1 cellular context compared by ENCODE assay signal in genomic region chr17:48624544-48625501, GRCh38.
TF ChIP-seq lines count a peak whose summit lies in the region.

No MANE protein-coding gene starts in this region.

TF ChIP-seq in HEK293, 187 proteins besides CTCF, POLR2A, EP300 and RAD21 (continued from another document):
- TF ChIP-seq PRDM10 (tag by site-specific recombination; IDR thresholded peaks at IDR 0.05) (peak; percentile 18; the same call in 1 of the 2 replicates), ZBTB26 (tag by site-specific recombination; optimal IDR thresholded peaks at IDR 0.05) (peak; percentile 29), BCL11B (tag by site-specific recombination; IDR thresholded peaks at IDR 0.05; ENCODE audit: low read depth) (peak; percentile 28; the same call in 1 of the 2 replicates), SCRT2 (tag by site-specific recombination; IDR thresholded peaks at IDR 0.05) (peak; percentile 96), YY1 (tag by site-specific recombination; IDR thresholded peaks at IDR 0.05) (peak; percentile 19; the same call in 1 of the 2 replicates), ZNF449 (tag by site-specific recombination; IDR thresholded peaks at IDR 0.05) (no peak), SP3 (tag by site-specific recombination; IDR thresholded peaks at IDR 0.05) (peak; percentile 70), ZNF16 (tag by site-specific recombination; IDR thresholded peaks at IDR 0.05; ENCODE audit: low read depth) (no peak), ZNF626 (tag by site-specific recombination; IDR thresholded peaks at IDR 0.05) (no peak), ZNF2 (tag by site-specific recombination; IDR thresholded peaks at IDR 0.05) (0 out of 2 replicates have a peak, but pooled peaks have one; percentile 21), SALL2 (tag by site-specific recombination; IDR thresholded peaks at IDR 0.05; ENCODE audit: borderline replicate concordance) (no peak), ZNF341 (tag by site-specific recombination; IDR thresholded peaks at IDR 0.05; ENCODE audit: low read depth) (peak; percentile 76), GLIS2 (tag by site-specific recombination; IDR thresholded peaks at IDR 0.05) (peak; percentile 82), OSR2 (tag by site-specific recombination; IDR thresholded peaks at IDR 0.05) (peak; percentile 77), ZBTB20 (tag by site-specific recombination; IDR thresholded peaks at IDR 0.05) (peak; percentile 57; the same call in 1 of the 2 replicates), ZNF24 (tag by site-specific recombination; IDR thresholded peaks at IDR 0.05) (no peak), PRDM4 (tag by site-specific recombination; IDR thresholded peaks at IDR 0.05) (no peak), GLIS1 (tag by site-specific recombination; IDR thresholded peaks at IDR 0.05) (peak; percentile 61), ZNF596 (tag by site-specific recombination; IDR thresholded peaks at IDR 0.05) (0 out of 2 replicates have a peak, but pooled peaks have one; percentile 7), KLF1 (tag by site-specific recombination; IDR thresholded peaks at IDR 0.05) (0 out of 2 replicates have a peak, but pooled peaks have one; percentile 16), ZNF600 (tag by site-specific recombination; IDR thresholded peaks at IDR 0.05) (peak; percentile 79), ZNF704 (tag by site-specific recombination; IDR thresholded peaks at IDR 0.05) (no peak), ZNF274 (IDR thresholded peaks at IDR 0.05; ENCODE audit: low read length) (no peak), ZNF274 (tag by site-specific recombination; IDR thresholded peaks at IDR 0.05; ENCODE audit: borderline replicate concordance) (no peak), ZNF433 (tag by site-specific recombination; IDR thresholded peaks at IDR 0.05; ENCODE audit: low read depth) (no peak), ZNF148 (tag by site-specific recombination; IDR thresholded peaks at IDR 0.05; ENCODE audit: borderline replicate concordance) (no peak), HOXC10 (CRISPR knock-in tag; IDR thresholded peaks at IDR 0.05) (no peak), SP2 (tag by site-specific recombination; IDR thresholded peaks at IDR 0.05) (peak; percentile 71), ZNF404 (tag by site-specific recombination; IDR thresholded peaks at IDR 0.05) (no peak), ZNF639 (tag by site-specific recombination; IDR thresholded peaks at IDR 0.05) (no peak), ZNF10 (tag by site-specific recombination; IDR thresholded peaks at IDR 0.05) (no peak), ZBTB10 (tag by site-specific recombination; IDR thresholded peaks at IDR 0.05) (peak; percentile 56; the same call in 1 of the 2 replicates), ZSCAN5A (tag by site-specific recombination; IDR thresholded peaks at IDR 0.05) (0 out of 2 replicates have a peak, but pooled peaks have one; percentile 19), KLF8 (tag by site-specific recombination; IDR thresholded peaks at IDR 0.05) (peak; percentile 49), ZNF660 (tag by site-specific recombination; IDR thresholded peaks at IDR 0.05) (peak; percentile 49), ZNF19 (tag by site-specific recombination; IDR thresholded peaks at IDR 0.05; ENCODE audit: low read depth) (no peak), ZNF280C (tag by site-specific recombination; IDR thresholded peaks at IDR 0.05) (no peak), ZNF791 (tag by site-specific recombination; IDR thresholded peaks at IDR 0.05) (no peak), PRDM1 (tag by site-specific recombination; IDR thresholded peaks at IDR 0.05) (no peak)
TF ChIP-seq in HEK293: peak in this region for 33.
